ENCODE assay signal across 17 cellular contexts in genomic region chr20:25177890-25178321, GRCh38. TPM values are rescaled to one million over a fixed set of nuclear protein-coding genes. Genes with fewer than 3 reads are reported as not detected.
DNase-seq lines count a peak whose midpoint lies in the region; ATAC-seq and TF ChIP-seq lines count a peak whose summit lies in the region.
"Had no signal": no experiment of that assay in that cellular context is flagged by ENCODE, and none has a peak within 500 bp of the region (broad histone marks: within the 10 kb centered on the region; RNA-seq: fewer than 3 reads in every experiment).

No MANE protein-coding gene starts in this region.

- H3F3A ChIP-seq in neural progenitor cell (ENCODE audit: low read depth): no peaks in the 10 kb centered on the region

- no peak overlapping the region for H3K4me3 Mint-ChIP-seq in neural progenitor cell
- H3K4me3 Mint-ChIP-seq: stimulated activated naive CD8-positive, alpha-beta T cell treated with anti-CD3 and anti-CD28 coated beads, Interleukin-15, Interleukin-2, amounts not matched to agents 100 ng/mL and 50 ng/mL, for 24 hours had no signal

- in situ Hi-C loops in T47D (cut with HindIII; ENCODE audit: low pct_unique_long_range_greater_than_20kb, low sequenced_read_pairs): no loop called here

- no peaks in the 10 kb centered on the region for H4K20me1 ChIP-seq in neural progenitor cell (ENCODE audit: low read depth)

- ATAC-seq in left colon: no peak

- no peak overlapping the region for H3K4me2 ChIP-seq in neural progenitor cell

- H3K27me3 Mint-ChIP-seq in neural progenitor cell (ENCODE audit: insufficient read depth, low read depth): peaks cover 19% of the 10 kb centered on the region

- H3K79me2 ChIP-seq in neural progenitor cell (ENCODE audit: low read depth): no peaks in the 10 kb centered on the region

- H3K4me3 ChIP-seq in neural progenitor cell (no peak overlapping the region), coronary artery (no peak overlapping the region)

- no peaks in the 10 kb centered on the region for H3K4me1 Mint-ChIP-seq in neural progenitor cell

- H3K27me3 ChIP-seq in neural progenitor cell: peaks cover 12% of the 10 kb centered on the region

- peak overlapping the region; percentile 43 for H3K27ac Mint-ChIP-seq in neural progenitor cell

- H3K36me3 Mint-ChIP-seq in neural progenitor cell: no peaks in the 10 kb centered on the region

- no peaks in the 10 kb centered on the region for H3K36me3 ChIP-seq in neural progenitor cell

- no peak overlapping the region for H2AFZ ChIP-seq in neural progenitor cell (replicated peaks)

- H3K27ac ChIP-seq in neural progenitor cell: no peak overlapping the region
- H3K27ac ChIP-seq in coronary artery: no peak overlapping the region
- H3K27ac ChIP-seq: foreskin keratinocyte had no signal

- H3K9ac ChIP-seq in neural progenitor cell: no peak overlapping the region

- TF ChIP-seq CTCF in neural progenitor cell (IDR thresholded peaks at IDR 0.05): no peak
- TF ChIP-seq CTCF in coronary artery (IDR thresholded peaks at IDR 0.05): no peak

- H3K4me1 ChIP-seq in neural progenitor cell: no peaks in the 10 kb centered on the region

- peaks cover 13% of the 10 kb centered on the region for H3K9me3 Mint-ChIP-seq in neural progenitor cell
- H3K9me3 Mint-ChIP-seq: stimulated activated naive CD8-positive, alpha-beta T cell treated with anti-CD3 and anti-CD28 coated beads, Interleukin-15, Interleukin-2, amounts not matched to agents 100 ng/mL and 50 ng/mL, for 24 hours had no signal

- intact Hi-C loops in left colon (cut with DNase I, micrococcal nuclease): loop anchor here (5.0 to 10.0 kb wide), 2 partner anchors 101 to 183 kb away; partner anchors contain the start of gene APMAP (in 2 of the 2)

- DNase-seq in H4 (ENCODE audit: low spot score): peak; percentile 64
- peak; percentile 18 for DNase-seq in NCI-H446 treated with DMSO at 0.1 percent for 48 hours (lab: John Stamatoyannopoulos, UW)
- DNase-seq in T47D (ENCODE audit: low read depth in 1 of 2, low spot score in 1 of 2): peak; percentile 35 to 86
- DNase-seq in neural progenitor cell (ENCODE audit: low spot score): no peak
- DNase-seq in left colon: no peak
- DNase-seq in AG20443 (ENCODE audit: low spot score): no peak
- no peak for DNase-seq in coronary artery (ENCODE audit: low spot score)
- no peak for DNase-seq in NCI-H187 treated with DMSO at 0.1 percent for 48 hours (lab: John Stamatoyannopoulos, UW)
- DNase-seq: activated T-cell treated with anti-CD3 and anti-CD28 coated beads, Interleukin-2, amount 50 U/mL, for 1 hour; amniotic stem cell; effector CD4-positive, alpha-beta T cell; HCEC 1CT; NCI-H1417 treated with DMSO at 0.1 percent for 48 hours; right cardiac atrium; SW 1271 had no signal

- H3K9me3 ChIP-seq in neural progenitor cell (ENCODE audit: low read depth): no peaks in the 10 kb centered on the region

RNA-seq across cellular contexts. Expression of gene ENTPD6, which starts 17.6 kb away (rescaled TPM):
- 21.4 and 22.3 TPM in 2 replicates for total RNA-seq in H4 (2014; rRNA removed; shearing (Covaris generic))
- total RNA-seq in neural progenitor cell (ENCODE audit: low replicate concordance) (32.3 and 60.1 TPM in 2 replicates), left colon (100 to 1,000 TPM; 135 to 157 TPM)

Comparison
In these comparisons a context has a peak if more than half of its experiments do, and no peak if none do; other contexts are left out.
1. DNase-seq: peak in H4 (single experiment), NCI-H446 treated with DMSO at 0.1 percent for 48 hours (single experiment) and T47D (2 of 2); none in neural progenitor cell (single experiment), left colon (0 of 2), AG20443 (single experiment), coronary artery (single experiment) and NCI-H187 treated with DMSO at 0.1 percent for 48 hours (single experiment).